Comparison of ENCODE assay signal across 1 cellular context in genomic region chr6:87155272-87155919, GRCh38.
TF ChIP-seq lines count a peak whose summit lies in the region.

Gene ZNF292, plus strand, starts transcription at chr6:87155565. Its CDS starts 27 bp downstream, at chr6:87155592.

TF ChIP-seq in HepG2, 621 proteins besides CTCF, POLR2A, EP300 and RAD21 (continued from another document and continues in another):
- TF ChIP-seq, protein P1, sequence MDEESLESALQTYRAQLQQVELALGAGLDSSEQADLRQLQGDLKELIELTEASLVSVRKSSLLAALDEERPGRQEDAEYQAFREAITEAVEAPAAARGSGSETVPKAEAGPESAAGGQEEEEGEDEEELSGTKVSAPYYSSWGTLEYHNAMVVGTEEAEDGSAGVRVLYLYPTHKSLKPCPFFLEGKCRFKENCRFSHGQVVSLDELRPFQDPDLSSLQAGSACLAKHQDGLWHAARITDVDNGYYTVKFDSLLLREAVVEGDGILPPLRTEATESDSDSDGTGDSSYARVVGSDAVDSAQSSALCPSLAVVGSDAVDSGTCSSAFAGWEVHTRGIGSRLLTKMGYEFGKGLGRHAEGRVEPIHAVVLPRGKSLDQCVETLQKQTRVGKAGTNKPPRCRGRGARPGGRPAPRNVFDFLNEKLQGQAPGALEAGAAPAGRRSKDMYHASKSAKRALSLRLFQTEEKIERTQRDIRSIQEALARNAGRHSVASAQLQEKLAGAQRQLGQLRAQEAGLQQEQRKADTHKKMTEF (CRISPR knock-in tag; IDR thresholded peaks at IDR 0.05), result peak; percentile 98
- TF ChIP-seq, protein P2, sequence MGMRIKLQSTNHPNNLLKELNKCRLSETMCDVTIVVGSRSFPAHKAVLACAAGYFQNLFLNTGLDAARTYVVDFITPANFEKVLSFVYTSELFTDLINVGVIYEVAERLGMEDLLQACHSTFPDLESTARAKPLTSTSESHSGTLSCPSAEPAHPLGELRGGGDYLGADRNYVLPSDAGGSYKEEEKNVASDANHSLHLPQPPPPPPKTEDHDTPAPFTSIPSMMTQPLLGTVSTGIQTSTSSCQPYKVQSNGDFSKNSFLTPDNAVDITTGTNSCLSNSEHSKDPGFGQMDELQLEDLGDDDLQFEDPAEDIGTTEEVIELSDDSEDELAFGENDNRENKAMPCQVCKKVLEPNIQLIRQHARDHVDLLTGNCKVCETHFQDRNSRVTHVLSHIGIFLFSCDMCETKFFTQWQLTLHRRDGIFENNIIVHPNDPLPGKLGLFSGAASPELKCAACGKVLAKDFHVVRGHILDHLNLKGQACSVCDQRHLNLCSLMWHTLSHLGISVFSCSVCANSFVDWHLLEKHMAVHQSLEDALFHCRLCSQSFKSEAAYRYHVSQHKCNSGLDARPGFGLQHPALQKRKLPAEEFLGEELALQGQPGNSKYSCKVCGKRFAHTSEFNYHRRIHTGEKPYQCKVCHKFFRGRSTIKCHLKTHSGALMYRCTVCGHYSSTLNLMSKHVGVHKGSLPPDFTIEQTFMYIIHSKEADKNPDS (CRISPR knock-in tag; IDR thresholded peaks at IDR 0.05), result peak; percentile 96
- TF ChIP-seq NONO (IDR thresholded peaks at IDR 0.05), result no peak
- peak; percentile 99 for TF ChIP-seq NONO (CRISPR knock-in tag; conservative IDR thresholded peaks at IDR 0.05)
- peak; percentile 47 to 94; a peak in 2 of 4 replicates for TF ChIP-seq KLF16 (CRISPR knock-in tag; IDR thresholded peaks at IDR 0.05)
- TF ChIP-seq, protein P3, sequence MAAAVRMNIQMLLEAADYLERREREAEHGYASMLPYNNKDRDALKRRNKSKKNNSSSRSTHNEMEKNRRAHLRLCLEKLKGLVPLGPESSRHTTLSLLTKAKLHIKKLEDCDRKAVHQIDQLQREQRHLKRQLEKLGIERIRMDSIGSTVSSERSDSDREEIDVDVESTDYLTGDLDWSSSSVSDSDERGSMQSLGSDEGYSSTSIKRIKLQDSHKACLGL (CRISPR knock-in tag; IDR thresholded peaks at IDR 0.05), result peak; percentile 98
- peak; percentile 76; the same call in 1 of the 2 replicates for TF ChIP-seq ELF3 (CRISPR knock-in tag; IDR thresholded peaks at IDR 0.05)
- TF ChIP-seq ZNF792 (CRISPR knock-in tag; IDR thresholded peaks at IDR 0.05), result peak; percentile 92
- 0 out of 2 replicates have a peak, but pooled peaks have one; percentile 79 for TF ChIP-seq ZNF207 (IDR thresholded peaks at IDR 0.05; ENCODE audit: borderline replicate concordance)
- peak; percentile 94 for TF ChIP-seq FOXK1 (CRISPR knock-in tag; IDR thresholded peaks at IDR 0.05; ENCODE audit: borderline replicate concordance, low read depth)
- peak; percentile 63; the same call in 1 of the 2 replicates for TF ChIP-seq NCOA2 (CRISPR knock-in tag; IDR thresholded peaks at IDR 0.05)
- peak; percentile 99 for TF ChIP-seq HNRNPK (IDR thresholded peaks at IDR 0.05; ENCODE audit: low read depth, low read length, poor library complexity, severe bottlenecking)
- TF ChIP-seq TMF1 (CRISPR knock-in tag; IDR thresholded peaks at IDR 0.05; ENCODE audit: low read depth), result peak; percentile 90; the same call in 1 of the 2 replicates
- TF ChIP-seq REPIN1 (CRISPR knock-in tag; IDR thresholded peaks at IDR 0.05; ENCODE audit: borderline replicate concordance, low read depth), result peak; percentile 96
- peak; percentile 21; the same call in 1 of the 2 replicates for TF ChIP-seq NR2F6 (IDR thresholded peaks at IDR 0.05)
- peak; percentile 64; the same call in 1 of the 2 replicates for TF ChIP-seq NR2F6 (CRISPR knock-in tag; IDR thresholded peaks at IDR 0.05)
- TF ChIP-seq ZNF562 (CRISPR knock-in tag; IDR thresholded peaks at IDR 0.05; ENCODE audit: borderline replicate concordance), result peak; percentile 79; the same call in 1 of the 2 replicates
- TF ChIP-seq, protein P4, sequence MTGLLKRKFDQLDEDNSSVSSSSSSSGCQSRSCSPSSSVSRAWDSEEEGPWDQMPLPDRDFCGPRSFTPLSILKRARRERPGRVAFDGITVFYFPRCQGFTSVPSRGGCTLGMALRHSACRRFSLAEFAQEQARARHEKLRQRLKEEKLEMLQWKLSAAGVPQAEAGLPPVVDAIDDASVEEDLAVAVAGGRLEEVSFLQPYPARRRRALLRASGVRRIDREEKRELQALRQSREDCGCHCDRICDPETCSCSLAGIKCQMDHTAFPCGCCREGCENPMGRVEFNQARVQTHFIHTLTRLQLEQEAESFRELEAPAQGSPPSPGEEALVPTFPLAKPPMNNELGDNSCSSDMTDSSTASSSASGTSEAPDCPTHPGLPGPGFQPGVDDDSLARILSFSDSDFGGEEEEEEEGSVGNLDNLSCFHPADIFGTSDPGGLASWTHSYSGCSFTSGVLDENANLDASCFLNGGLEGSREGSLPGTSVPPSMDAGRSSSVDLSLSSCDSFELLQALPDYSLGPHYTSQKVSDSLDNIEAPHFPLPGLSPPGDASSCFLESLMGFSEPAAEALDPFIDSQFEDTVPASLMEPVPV (CRISPR knock-in tag; IDR thresholded peaks at IDR 0.05), result peak; percentile 76
- peak; percentile 73 for TF ChIP-seq KDM3A (CRISPR knock-in tag; IDR thresholded peaks at IDR 0.05; ENCODE audit: low read depth)
- TF ChIP-seq REXO4 (CRISPR knock-in tag; IDR thresholded peaks at IDR 0.05; ENCODE audit: borderline replicate concordance), result 0 out of 2 replicates have a peak, but pooled peaks have one; percentile 54
- TF ChIP-seq HNRNPL (IDR thresholded peaks at IDR 0.05; ENCODE audit: low read depth, low read length), result no peak
- no peak for TF ChIP-seq ZNF142 (CRISPR knock-in tag; IDR thresholded peaks at IDR 0.05)
- peak; percentile 87 for TF ChIP-seq TFDP2 (CRISPR knock-in tag; IDR thresholded peaks at IDR 0.05)
- peak; percentile 65 for TF ChIP-seq BCL6 (CRISPR knock-in tag; IDR thresholded peaks at IDR 0.05)
- peak; percentile 100 for TF ChIP-seq BHLHE40 (IDR thresholded peaks at IDR 0.05; ENCODE audit: low read length)
- TF ChIP-seq RFX5 (IDR thresholded peaks at IDR 0.05; ENCODE audit: low read depth, low read length), result no peak
- peak; percentile 100 for TF ChIP-seq ZNF776 (CRISPR knock-in tag; IDR thresholded peaks at IDR 0.05)
- peak; percentile 38; the same call in 1 of the 2 replicates for TF ChIP-seq PLSCR1 (CRISPR knock-in tag; IDR thresholded peaks at IDR 0.05; ENCODE audit: borderline replicate concordance)
- TF ChIP-seq MTF2 (CRISPR knock-in tag; IDR thresholded peaks at IDR 0.05; ENCODE audit: borderline replicate concordance), result peak; percentile 93
- TF ChIP-seq, protein P5, sequence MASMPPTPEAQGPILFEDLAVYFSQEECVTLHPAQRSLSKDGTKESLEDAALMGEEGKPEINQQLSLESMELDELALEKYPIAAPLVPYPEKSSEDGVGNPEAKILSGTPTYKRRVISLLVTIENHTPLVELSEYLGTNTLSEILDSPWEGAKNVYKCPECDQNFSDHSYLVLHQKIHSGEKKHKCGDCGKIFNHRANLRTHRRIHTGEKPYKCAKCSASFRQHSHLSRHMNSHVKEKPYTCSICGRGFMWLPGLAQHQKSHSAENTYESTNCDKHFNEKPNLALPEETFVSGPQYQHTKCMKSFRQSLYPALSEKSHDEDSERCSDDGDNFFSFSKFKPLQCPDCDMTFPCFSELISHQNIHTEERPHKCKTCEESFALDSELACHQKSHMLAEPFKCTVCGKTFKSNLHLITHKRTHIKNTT (CRISPR knock-in tag; IDR thresholded peaks at IDR 0.05), result no peak
- peak; percentile 79; the same call in 1 of the 2 replicates for TF ChIP-seq ZNF784 (CRISPR knock-in tag; IDR thresholded peaks at IDR 0.05; ENCODE audit: borderline replicate concordance)
- peak; percentile 67; the same call in 1 of the 2 replicates for TF ChIP-seq NKX3-1 (CRISPR knock-in tag; IDR thresholded peaks at IDR 0.05)
- TF ChIP-seq ZNF772 (CRISPR knock-in tag; IDR thresholded peaks at IDR 0.05), result peak; percentile 78; the same call in 1 of the 2 replicates
- TF ChIP-seq, protein P6, sequence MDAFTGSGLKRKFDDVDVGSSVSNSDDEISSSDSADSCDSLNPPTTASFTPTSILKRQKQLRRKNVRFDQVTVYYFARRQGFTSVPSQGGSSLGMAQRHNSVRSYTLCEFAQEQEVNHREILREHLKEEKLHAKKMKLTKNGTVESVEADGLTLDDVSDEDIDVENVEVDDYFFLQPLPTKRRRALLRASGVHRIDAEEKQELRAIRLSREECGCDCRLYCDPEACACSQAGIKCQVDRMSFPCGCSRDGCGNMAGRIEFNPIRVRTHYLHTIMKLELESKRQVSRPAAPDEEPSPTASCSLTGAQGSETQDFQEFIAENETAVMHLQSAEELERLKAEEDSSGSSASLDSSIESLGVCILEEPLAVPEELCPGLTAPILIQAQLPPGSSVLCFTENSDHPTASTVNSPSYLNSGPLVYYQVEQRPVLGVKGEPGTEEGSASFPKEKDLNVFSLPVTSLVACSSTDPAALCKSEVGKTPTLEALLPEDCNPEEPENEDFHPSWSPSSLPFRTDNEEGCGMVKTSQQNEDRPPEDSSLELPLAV (CRISPR knock-in tag; conservative IDR thresholded peaks at IDR 0.05; ENCODE audit: low read depth), result peak; percentile 92; the same call in 1 of the 2 replicates
- peak; percentile 33; the same call in 1 of the 2 replicates for TF ChIP-seq JUN (CRISPR knock-in tag; IDR thresholded peaks at IDR 0.05)
- peak; percentile 94 for TF ChIP-seq KDM5B (CRISPR knock-in tag; IDR thresholded peaks at IDR 0.05; ENCODE audit: borderline replicate concordance)
- TF ChIP-seq ZNF317 (CRISPR knock-in tag; IDR thresholded peaks at IDR 0.05), result peak; percentile 41; the same call in 1 of the 2 replicates
- TF ChIP-seq SUZ12 (IDR thresholded peaks at IDR 0.05; ENCODE audit: low read depth, low read length), result no peak
- TF ChIP-seq NR2C2 (CRISPR knock-in tag; IDR thresholded peaks at IDR 0.05; ENCODE audit: borderline replicate concordance), result peak; percentile 92
- TF ChIP-seq ZNF264 (CRISPR knock-in tag; IDR thresholded peaks at IDR 0.05), result no peak; the same call in none of the 2 replicates
- no peak for TF ChIP-seq NFE2L2 (IDR thresholded peaks at IDR 0.05; ENCODE audit: low read length)
- peak; percentile 69 for TF ChIP-seq ISL2 (CRISPR knock-in tag; IDR thresholded peaks at IDR 0.05)
- TF ChIP-seq KLF9 (CRISPR knock-in tag; IDR thresholded peaks at IDR 0.05; ENCODE audit: low read depth), result peak; percentile 93; the same call in 1 of the 2 replicates
- peak; percentile 79; the same call in 1 of the 2 replicates for TF ChIP-seq MIXL1 (CRISPR knock-in tag; IDR thresholded peaks at IDR 0.05)
- TF ChIP-seq ZNF180 (CRISPR knock-in tag; IDR thresholded peaks at IDR 0.05; ENCODE audit: borderline replicate concordance, low read depth), result 0 out of 2 replicates have a peak, but pooled peaks have one; percentile 56
- TF ChIP-seq ZNF414 (CRISPR knock-in tag; IDR thresholded peaks at IDR 0.05), result peak; percentile 97
